Comparison of ENCODE assay signal across 8 cellular contexts in genomic region chr7:99380032-99380822, GRCh38. TPM values are rescaled to one million over a fixed set of nuclear protein-coding genes. Genes with fewer than 3 reads are reported as not detected.
DNase-seq lines count a peak whose midpoint lies in the region; FAIRE-seq and TF ChIP-seq lines count a peak whose summit lies in the region.

No MANE protein-coding gene starts in this region.

- H2BK20ac ChIP-seq in H9 (ENCODE audit: low read depth, low read length, poor library complexity, severe bottlenecking): no peak overlapping the region

- H3K9me3 Mint-ChIP-seq in H9: no peaks in the 10 kb centered on the region

- H3K18ac ChIP-seq in H9 (ENCODE audit: insufficient read length, low read depth, low read length): no peak overlapping the region

- H3K36me3 Mint-ChIP-seq in H9 (ENCODE audit: insufficient read depth in 1 of 3, low read depth in 3 of 3): peaks cover 7 to 21% (median 7%) of the 10 kb centered on the region in 3 experiments; a peak in 6 of 7 replicates

- H3K9me3 ChIP-seq in H9 (ENCODE audit: control insufficient read depth, low read depth, low read length) (no peaks in the 10 kb centered on the region), keratinocyte (ENCODE audit: control insufficient read depth, low read depth, low read length) (no peaks in the 10 kb centered on the region)

- H2BK15ac ChIP-seq in H9 (ENCODE audit: low read depth, low read length): no peak overlapping the region

- H2AFZ ChIP-seq in H9 (ENCODE audit: low read length) (no peak overlapping the region), keratinocyte (ENCODE audit: control insufficient read depth, low read length) (no peak overlapping the region)

- peak overlapping the region in 1 of 2 experiments; percentile 28; a peak in 1 of 5 replicates for H3K4me3 Mint-ChIP-seq in H9

- dilution Hi-C loops in keratinocyte (cut with MboI; ENCODE audit: extremely low pct_ligation_motif_present, low sequenced_read_pairs): no loop called here

- no peaks in the 10 kb centered on the region for H3K4me1 ChIP-seq in H9 (ENCODE audit: insufficient read depth, low read length)
- peaks cover 44% of the 10 kb centered on the region for H3K4me1 ChIP-seq in keratinocyte (ENCODE audit: control insufficient read depth, extremely low read depth, insufficient read depth, low read length)

- H3K9ac ChIP-seq in H9 (ENCODE audit: extremely low read depth, insufficient read length, low read length): no peak overlapping the region
- H3K9ac ChIP-seq in keratinocyte (ENCODE audit: control insufficient read depth, extremely low read depth, insufficient read depth, low read length): peak overlapping the region; percentile 73

- no peak overlapping the region for H2BK120ac ChIP-seq in H9 (ENCODE audit: low read depth, low read length, poor library complexity, severe bottlenecking)

- WGBS in H9 (ENCODE audit: extremely low coverage, insufficient read length, low lambda C conversion rate): no CpG with 5 or more reads among the region's 12 CpGs

- FAIRE-seq in GM12891 (lab: Jason Lieb, UNC) (peak; percentile 98), keratinocyte (lab: Jason Lieb, UNC) (peak; percentile 58)

- H4K8ac ChIP-seq in H9 (replicated peaks; ENCODE audit: insufficient read length, low read depth, low read length): no peak overlapping the region

- peak; percentile 37 for DNase-seq in GM12891 (ENCODE audit: insufficient read length, low spot score)
- DNase-seq in H9: no peak
- DNase-seq in NCI-H226: peak; percentile 90
- peak; percentile 71 for DNase-seq in amniotic epithelial cell (ENCODE audit: low read depth)
- no peak for DNase-seq in keratinocyte (ENCODE audit: low read depth, low spot score)
- DNase-seq in stimulated activated CD8-positive, alpha-beta memory T cell treated with anti-CD3 and anti-CD28 coated beads, Interleukin-2, amount 100 ng/mL, for 48 hours (ENCODE audit: low read depth in 2 of 2): peak; percentile 28 to 40
- no peak for DNase-seq in effector CD8-positive, alpha-beta T cell (lab: John Stamatoyannopoulos, UW)
- DNase-seq in DMS79 (lab: John Stamatoyannopoulos, UW): no peak

- peak overlapping the region in 2 of 3 experiments; percentile 6 to 32 for H3K4me3 ChIP-seq in keratinocyte (ENCODE audit: control insufficient read depth in 2 of 3, extremely low read depth in 1 of 3, insufficient read depth in 2 of 3, low read depth in 1 of 3, low read length in 3 of 3)

- no peak overlapping the region for H3K23ac ChIP-seq in H9 (ENCODE audit: insufficient read length, low read depth, low read length)

- H3K36me3 ChIP-seq in keratinocyte (ENCODE audit: control insufficient read depth in 2 of 2, extremely low read depth in 1 of 2, insufficient read depth in 2 of 2, low read length in 2 of 2): peaks cover 25 to 35% of the 10 kb centered on the region in 2 experiments

- no peak overlapping the region for H4K91ac ChIP-seq in H9 (ENCODE audit: insufficient read length, low read depth, low read length)

- peaks cover 8% of the 10 kb centered on the region for H3K79me1 ChIP-seq in H9 (ENCODE audit: insufficient read depth, low read depth, low read length, poor library complexity, severe bottlenecking)

- peak; percentile 5; the same call in 1 of the 2 replicates for TF ChIP-seq POLR2A in GM12891 (IDR thresholded peaks at IDR 0.05; ENCODE audit: low read depth, low read length)

- H4K20me1 ChIP-seq in H9 (ENCODE audit: control insufficient read depth, insufficient read depth, insufficient read length) (no peaks in the 10 kb centered on the region), keratinocyte (ENCODE audit: control insufficient read depth, extremely low read depth, insufficient read depth, low read length) (peaks cover 37% of the 10 kb centered on the region)

- H3K27ac ChIP-seq in H9 (ENCODE audit: insufficient read length, low read depth, low read length) (no peak overlapping the region), keratinocyte (ENCODE audit: control insufficient read depth, insufficient read depth, low read length) (peak overlapping the region; percentile 88)

- H3K4me1 Mint-ChIP-seq in H9: peaks cover 6 to 11% of the 10 kb centered on the region in 2 experiments

- no peak overlapping the region for H2BK12ac ChIP-seq in H9 (ENCODE audit: insufficient read length, low read depth, low read length)

- H3K27ac Mint-ChIP-seq in H9: peak overlapping the region in 2 of 3 experiments; percentile 57 to 78; a peak in 4 of 7 replicates

- H3K56ac ChIP-seq in H9 (ENCODE audit: insufficient read length, low read depth, low read length): no peak overlapping the region

- H3K27me3 Mint-ChIP-seq in H9 (ENCODE audit: low read depth): no peaks in the 10 kb centered on the region

- H3K4ac ChIP-seq in H9 (ENCODE audit: low read depth, low read length): no peak overlapping the region

- H3T11ph ChIP-seq in H9 (ENCODE audit: low read length): no peak overlapping the region

- H3K27me3 ChIP-seq in H9 (ENCODE audit: insufficient read depth, low read length): no peaks in the 10 kb centered on the region
- no peaks in the 10 kb centered on the region for H3K27me3 ChIP-seq in keratinocyte (ENCODE audit: control insufficient read depth, extremely low read depth, insufficient read depth, low read length)

- H2BK5ac ChIP-seq in H9 (ENCODE audit: insufficient read length, low read length): no peak overlapping the region

- no peak overlapping the region for H4K5ac ChIP-seq in H9 (ENCODE audit: insufficient read length, low read depth, low read length)

- no peak overlapping the region for H3K14ac ChIP-seq in H9 (ENCODE audit: insufficient read depth, low read length)

- H3K79me2 ChIP-seq in H9 (ENCODE audit: insufficient read depth, low read length): no peaks in the 10 kb centered on the region
- peaks cover 56% of the 10 kb centered on the region for H3K79me2 ChIP-seq in keratinocyte (ENCODE audit: control insufficient read depth, insufficient read depth, low read length)

- H2AK5ac ChIP-seq in H9 (ENCODE audit: insufficient read length, low read length): no peak overlapping the region

- H3K4me2 ChIP-seq in H9 (ENCODE audit: insufficient read depth, insufficient read length, low read length): no peak overlapping the region
- H3K4me2 ChIP-seq in keratinocyte (ENCODE audit: control insufficient read depth, extremely low read depth, insufficient read depth, low read depth, low read length): peak overlapping the region; percentile 49

- TF ChIP-seq CTCF in H9 (conservative IDR thresholded peaks at IDR 0.05) (no peak), keratinocyte (optimal IDR thresholded peaks at IDR 0.05 in 1 of 3, IDR thresholded peaks at IDR 0.05 in 1 of 3, conservative IDR thresholded peaks at IDR 0.05 in 1 of 3; ENCODE audit: extremely low read depth in 1 of 3, insufficient read depth in 2 of 3, low read length in 3 of 3) (no peak)

- H3K9me1 ChIP-seq in keratinocyte (ENCODE audit: control insufficient read depth, extremely low read depth, insufficient read depth, low read length): peaks cover 6% of the 10 kb centered on the region

- H3K23me2 ChIP-seq in H9 (ENCODE audit: insufficient read length, low read depth, low read length, poor library complexity, severe bottlenecking): no peaks in the 10 kb centered on the region

RNA-seq across cellular contexts. Expression of gene ARPC1B, which starts 5.7 kb away (rescaled TPM):
- polyA plus RNA-seq in GM12891 (2012; ENCODE audit: low read depth, missing spikeins): 631 TPM
- 56.3 and 60.7 TPM in 2 replicates for total RNA-seq in H9 (2021)
- polyA plus RNA-seq in keratinocyte: 352 to 488 TPM (median 383 TPM) in 3 replicates
- polyA plus RNA-seq in keratinocyte (2011; ENCODE audit: low read depth): 103 TPM
- 336 and 813 TPM in 2 replicates for polyA plus RNA-seq in keratinocyte (2011; cell fraction: cytosol; rRNA removed)
- 214 and 228 TPM in 2 replicates for polyA plus RNA-seq in keratinocyte (2011; cell fraction: nucleus; rRNA removed)
- 163 and 581 TPM in 2 replicates for polyA plus RNA-seq in keratinocyte (2012; ENCODE audit: low replicate concordance)
- polyA minus RNA-seq in keratinocyte: 171 to 286 TPM (median 176 TPM) in 3 replicates
- polyA minus RNA-seq in keratinocyte (2011; cell fraction: cytosol; rRNA and poly(A)+ RNA removed): 596 TPM
- 115 and 120 TPM in 2 replicates for polyA minus RNA-seq in keratinocyte (2011; cell fraction: nucleus; rRNA and poly(A)+ RNA removed)

RNA-seq across cellular contexts. Expression of gene PDAP1, which starts 28.2 kb away (rescaled TPM):
- polyA plus RNA-seq in GM12891 (2012; ENCODE audit: low read depth, missing spikeins): 123 TPM
- total RNA-seq in H9 (2021): 150 and 160 TPM in 2 replicates
- 35.6 to 137 TPM (median 99.1 TPM) in 3 replicates for polyA plus RNA-seq in keratinocyte
- 177 TPM for polyA plus RNA-seq in keratinocyte (2011; ENCODE audit: low read depth)
- 91.9 and 165 TPM in 2 replicates for polyA plus RNA-seq in keratinocyte (2011; cell fraction: cytosol; rRNA removed)
- 67.6 and 86.7 TPM in 2 replicates for polyA plus RNA-seq in keratinocyte (2011; cell fraction: nucleus; rRNA removed)
- polyA plus RNA-seq in keratinocyte (2012; ENCODE audit: low replicate concordance): 85.4 and 236 TPM in 2 replicates
- 9.3 to 41.5 TPM (median 11.3 TPM) in 3 replicates for polyA minus RNA-seq in keratinocyte
- 23.8 TPM for polyA minus RNA-seq in keratinocyte (2011; cell fraction: cytosol; rRNA and poly(A)+ RNA removed)
- 3.6 and 10.3 TPM in 2 replicates for polyA minus RNA-seq in keratinocyte (2011; cell fraction: nucleus; rRNA and poly(A)+ RNA removed)

RNA-seq across cellular contexts. Expression of gene BUD31, which starts 28.5 kb away (rescaled TPM):
- 93.9 TPM for polyA plus RNA-seq in GM12891 (2012; ENCODE audit: low read depth, missing spikeins)
- total RNA-seq in H9 (2021): 104 TPM in 2 replicates
- polyA plus RNA-seq in keratinocyte: 35.8 to 73.3 TPM (median 70.1 TPM) in 3 replicates
- polyA plus RNA-seq in keratinocyte (2011; ENCODE audit: low read depth): 436 TPM
- polyA plus RNA-seq in keratinocyte (2011; cell fraction: cytosol; rRNA removed): 76.1 and 93.5 TPM in 2 replicates
- polyA plus RNA-seq in keratinocyte (2011; cell fraction: nucleus; rRNA removed): 48.1 and 52.6 TPM in 2 replicates
- polyA plus RNA-seq in keratinocyte (2012; ENCODE audit: low replicate concordance): 79.0 and 107 TPM in 2 replicates
- polyA minus RNA-seq in keratinocyte: 8.0 to 37.1 TPM (median 26.1 TPM) in 3 replicates
- 54.9 TPM for polyA minus RNA-seq in keratinocyte (2011; cell fraction: cytosol; rRNA and poly(A)+ RNA removed)
- polyA minus RNA-seq in keratinocyte (2011; cell fraction: nucleus; rRNA and poly(A)+ RNA removed): 11.1 and 11.4 TPM in 2 replicates

RNA-seq across cellular contexts. Expression of gene ARPC1A, which starts 54.5 kb away (rescaled TPM):
- polyA plus RNA-seq in GM12891 (2012; ENCODE audit: low read depth, missing spikeins): 54.7 TPM
- total RNA-seq in H9 (2021): 169 TPM in 2 replicates
- 123 to 265 TPM (median 133 TPM) in 3 replicates for polyA plus RNA-seq in keratinocyte
- 56.4 TPM for polyA plus RNA-seq in keratinocyte (2011; ENCODE audit: low read depth)
- 212 and 265 TPM in 2 replicates for polyA plus RNA-seq in keratinocyte (2011; cell fraction: cytosol; rRNA removed)
- 73.8 and 76.3 TPM in 2 replicates for polyA plus RNA-seq in keratinocyte (2011; cell fraction: nucleus; rRNA removed)
- polyA plus RNA-seq in keratinocyte (2012; ENCODE audit: low replicate concordance): 226 and 237 TPM in 2 replicates
- 212 to 234 TPM (median 217 TPM) in 3 replicates for polyA minus RNA-seq in keratinocyte
- polyA minus RNA-seq in keratinocyte (2011; cell fraction: cytosol; rRNA and poly(A)+ RNA removed): 172 TPM
- polyA minus RNA-seq in keratinocyte (2011; cell fraction: nucleus; rRNA and poly(A)+ RNA removed): 40.4 and 47.5 TPM in 2 replicates

RNA-seq across cellular contexts. Expression of gene PTCD1, which starts 58.4 kb away (rescaled TPM):
- polyA plus RNA-seq in GM12891 (2012; ENCODE audit: low read depth, missing spikeins): 4.4 TPM
- 12.8 and 14.1 TPM in 2 replicates for total RNA-seq in H9 (2021)
- polyA plus RNA-seq in keratinocyte: 2.8 to 3.5 TPM (median 3.3 TPM) in 3 replicates
- polyA plus RNA-seq in keratinocyte (2011; ENCODE audit: low read depth): 0.67 TPM
- 1.3 and 2.5 TPM in 2 replicates for polyA plus RNA-seq in keratinocyte (2011; cell fraction: cytosol; rRNA removed)
- 4.1 and 6.8 TPM in 2 replicates for polyA plus RNA-seq in keratinocyte (2011; cell fraction: nucleus; rRNA removed)
- 4.1 and 4.7 TPM in 2 replicates for polyA plus RNA-seq in keratinocyte (2012; ENCODE audit: low replicate concordance)
- 2.0 to 3.2 TPM (median 2.2 TPM) in 3 replicates for polyA minus RNA-seq in keratinocyte
- polyA minus RNA-seq in keratinocyte (2011; cell fraction: cytosol; rRNA and poly(A)+ RNA removed): 2.1 TPM
- 4.5 and 5.0 TPM in 2 replicates for polyA minus RNA-seq in keratinocyte (2011; cell fraction: nucleus; rRNA and poly(A)+ RNA removed)

Comparison
In these comparisons a context has a peak if more than half of its experiments do, and no peak if none do; other contexts are left out.
1. DNase-seq: peak in GM12891 (single experiment), NCI-H226 (single experiment), amniotic epithelial cell (single experiment) and stimulated activated CD8-positive, alpha-beta memory T cell treated with anti-CD3 and anti-CD28 coated beads, Interleukin-2, amount 100 ng/mL, for 48 hours (2 of 2); none in H9 (single experiment), keratinocyte (single experiment), effector CD8-positive, alpha-beta T cell (single experiment) and DMS79 (single experiment).